1 cellular context compared by ENCODE assay signal in the genomic region with DNA sequence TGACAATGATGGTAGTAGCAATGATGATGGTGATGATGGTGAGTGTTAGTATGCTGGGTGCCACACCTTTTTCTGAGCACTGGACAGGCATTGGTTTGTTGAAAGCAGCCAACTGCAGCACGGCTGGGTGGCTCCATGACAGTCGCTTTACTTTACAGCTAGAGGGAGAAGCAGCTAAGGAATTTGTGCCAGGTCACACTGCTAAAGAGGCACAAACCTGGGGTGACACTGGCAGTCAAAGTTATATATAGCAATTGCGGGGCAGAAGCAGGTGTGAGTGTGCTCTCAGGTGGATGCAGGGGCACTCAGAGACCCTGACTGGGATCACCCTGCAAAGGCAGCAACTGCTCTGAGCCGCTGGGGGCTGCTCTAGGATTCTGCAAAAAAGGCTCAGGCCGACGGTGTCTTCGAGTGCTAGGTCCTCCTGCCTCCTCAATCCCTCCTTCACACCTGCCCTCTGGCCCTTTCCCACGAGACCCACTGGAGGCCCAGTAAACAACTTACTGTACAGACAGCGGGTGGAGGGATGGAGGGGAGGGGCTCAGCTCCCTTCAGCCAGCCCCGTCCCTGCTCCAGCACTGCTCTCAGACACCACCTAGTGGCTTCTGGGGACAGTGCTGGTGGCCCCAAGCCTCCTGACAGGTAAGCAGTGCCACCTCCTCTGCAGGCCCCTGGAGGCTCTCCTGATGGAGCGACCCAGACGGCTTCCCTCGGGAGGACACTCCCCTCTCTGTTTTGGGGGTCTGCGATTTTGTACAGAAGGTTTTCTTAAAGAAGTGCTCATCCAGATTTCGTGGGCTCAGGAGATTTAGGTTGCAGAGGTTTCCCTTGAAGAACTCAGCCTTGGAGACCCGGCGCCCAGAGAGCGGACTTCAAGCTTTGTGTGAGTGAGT.
TF ChIP-seq lines count a peak whose summit lies in the region.

No MANE protein-coding gene starts in this region.

TF ChIP-seq in HepG2, 621 proteins besides CTCF, POLR2A, EP300 and RAD21 (continued from another document and continues in another):
- TF ChIP-seq, protein P1, sequence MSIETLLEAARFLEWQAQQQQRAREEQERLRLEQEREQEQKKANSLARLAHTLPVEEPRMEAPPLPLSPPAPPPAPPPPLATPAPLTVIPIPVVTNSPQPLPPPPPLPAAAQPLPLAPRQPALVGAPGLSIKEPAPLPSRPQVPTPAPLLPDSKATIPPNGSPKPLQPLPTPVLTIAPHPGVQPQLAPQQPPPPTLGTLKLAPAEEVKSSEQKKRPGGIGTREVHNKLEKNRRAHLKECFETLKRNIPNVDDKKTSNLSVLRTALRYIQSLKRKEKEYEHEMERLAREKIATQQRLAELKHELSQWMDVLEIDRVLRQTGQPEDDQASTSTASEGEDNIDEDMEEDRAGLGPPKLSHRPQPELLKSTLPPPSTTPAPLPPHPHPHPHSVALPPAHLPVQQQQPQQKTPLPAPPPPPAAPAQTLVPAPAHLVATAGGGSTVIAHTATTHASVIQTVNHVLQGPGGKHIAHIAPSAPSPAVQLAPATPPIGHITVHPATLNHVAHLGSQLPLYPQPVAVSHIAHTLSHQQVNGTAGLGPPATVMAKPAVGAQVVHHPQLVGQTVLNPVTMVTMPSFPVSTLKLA (IDR thresholded peaks at IDR 0.05) = no peak
- TF ChIP-seq RXRB (CRISPR knock-in tag; IDR thresholded peaks at IDR 0.05; ENCODE audit: borderline replicate concordance) (peak; percentile 66), NKX3-1 (CRISPR knock-in tag; IDR thresholded peaks at IDR 0.05) (0 out of 2 replicates have a peak, but pooled peaks have one; percentile 58), ZNF329 (CRISPR knock-in tag; IDR thresholded peaks at IDR 0.05; ENCODE audit: low read depth) (no peak), YEATS4 (CRISPR knock-in tag; IDR thresholded peaks at IDR 0.05; ENCODE audit: borderline replicate concordance) (peak; percentile 68), RFX3 (CRISPR knock-in tag; IDR thresholded peaks at IDR 0.05) (no peak), BORCS8-MEF2B (CRISPR knock-in tag; IDR thresholded peaks at IDR 0.05) (peak; percentile 72; the same call in 1 of the 2 replicates), ZFP62 (CRISPR knock-in tag; IDR thresholded peaks at IDR 0.05) (no peak), MEF2D (CRISPR knock-in tag; IDR thresholded peaks at IDR 0.05) (peak; percentile 43; the same call in 1 of the 2 replicates), ATRX (CRISPR knock-in tag; IDR thresholded peaks at IDR 0.05; ENCODE audit: borderline replicate concordance) (no peak), SIX1 (CRISPR knock-in tag; IDR thresholded peaks at IDR 0.05; ENCODE audit: borderline replicate concordance) (no peak), HNRNPK (IDR thresholded peaks at IDR 0.05; ENCODE audit: low read depth, low read length, poor library complexity, severe bottlenecking) (no peak), RELA (CRISPR knock-in tag; IDR thresholded peaks at IDR 0.05) (no peak; the same call in 1 of the 2 replicates), GATAD1 (CRISPR knock-in tag; IDR thresholded peaks at IDR 0.05) (peak; percentile 75), TMF1 (CRISPR knock-in tag; IDR thresholded peaks at IDR 0.05; ENCODE audit: low read depth) (no peak), AKAP8 (CRISPR knock-in tag; IDR thresholded peaks at IDR 0.05) (peak; percentile 97), MATR3 (CRISPR knock-in tag; IDR thresholded peaks at IDR 0.05) (no peak), KMT2B (CRISPR knock-in tag; IDR thresholded peaks at IDR 0.05) (peak; percentile 51; the same call in 1 of the 2 replicates), ISX (CRISPR knock-in tag; conservative IDR thresholded peaks at IDR 0.05) (peak; percentile 42; the same call in 1 of the 2 replicates), ZKSCAN5 (CRISPR knock-in tag; IDR thresholded peaks at IDR 0.05) (no peak), CENPX (CRISPR knock-in tag; IDR thresholded peaks at IDR 0.05) (no peak), TAF15 (IDR thresholded peaks at IDR 0.05; ENCODE audit: low read depth, low read length, poor library complexity, severe bottlenecking) (no peak), ZFY (CRISPR knock-in tag; IDR thresholded peaks at IDR 0.05) (peak; percentile 75), ZNF367 (CRISPR knock-in tag; IDR thresholded peaks at IDR 0.05; ENCODE audit: borderline replicate concordance) (0 out of 2 replicates have a peak, but pooled peaks have one; percentile 0)
- TF ChIP-seq, protein P2, sequence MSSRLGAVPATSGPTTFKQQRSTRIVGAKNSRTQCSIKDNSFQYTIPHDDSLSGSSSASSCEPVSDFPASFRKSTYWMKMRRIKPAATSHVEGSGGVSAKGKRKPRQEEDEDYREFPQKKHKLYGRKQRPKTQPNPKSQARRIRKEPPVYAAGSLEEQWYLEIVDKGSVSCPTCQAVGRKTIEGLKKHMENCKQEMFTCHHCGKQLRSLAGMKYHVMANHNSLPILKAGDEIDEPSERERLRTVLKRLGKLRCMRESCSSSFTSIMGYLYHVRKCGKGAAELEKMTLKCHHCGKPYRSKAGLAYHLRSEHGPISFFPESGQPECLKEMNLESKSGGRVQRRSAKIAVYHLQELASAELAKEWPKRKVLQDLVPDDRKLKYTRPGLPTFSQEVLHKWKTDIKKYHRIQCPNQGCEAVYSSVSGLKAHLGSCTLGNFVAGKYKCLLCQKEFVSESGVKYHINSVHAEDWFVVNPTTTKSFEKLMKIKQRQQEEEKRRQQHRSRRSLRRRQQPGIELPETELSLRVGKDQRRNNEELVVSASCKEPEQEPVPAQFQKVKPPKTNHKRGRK (CRISPR knock-in tag; IDR thresholded peaks at IDR 0.05) = no peak
- TF ChIP-seq, protein P3, sequence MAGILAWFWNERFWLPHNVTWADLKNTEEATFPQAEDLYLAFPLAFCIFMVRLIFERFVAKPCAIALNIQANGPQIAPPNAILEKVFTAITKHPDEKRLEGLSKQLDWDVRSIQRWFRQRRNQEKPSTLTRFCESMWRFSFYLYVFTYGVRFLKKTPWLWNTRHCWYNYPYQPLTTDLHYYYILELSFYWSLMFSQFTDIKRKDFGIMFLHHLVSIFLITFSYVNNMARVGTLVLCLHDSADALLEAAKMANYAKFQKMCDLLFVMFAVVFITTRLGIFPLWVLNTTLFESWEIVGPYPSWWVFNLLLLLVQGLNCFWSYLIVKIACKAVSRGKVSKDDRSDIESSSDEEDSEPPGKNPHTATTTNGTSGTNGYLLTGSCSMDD (CRISPR knock-in tag; IDR thresholded peaks at IDR 0.05) = 0 out of 2 replicates have a peak, but pooled peaks have one; percentile 20
- TF ChIP-seq, protein P4, sequence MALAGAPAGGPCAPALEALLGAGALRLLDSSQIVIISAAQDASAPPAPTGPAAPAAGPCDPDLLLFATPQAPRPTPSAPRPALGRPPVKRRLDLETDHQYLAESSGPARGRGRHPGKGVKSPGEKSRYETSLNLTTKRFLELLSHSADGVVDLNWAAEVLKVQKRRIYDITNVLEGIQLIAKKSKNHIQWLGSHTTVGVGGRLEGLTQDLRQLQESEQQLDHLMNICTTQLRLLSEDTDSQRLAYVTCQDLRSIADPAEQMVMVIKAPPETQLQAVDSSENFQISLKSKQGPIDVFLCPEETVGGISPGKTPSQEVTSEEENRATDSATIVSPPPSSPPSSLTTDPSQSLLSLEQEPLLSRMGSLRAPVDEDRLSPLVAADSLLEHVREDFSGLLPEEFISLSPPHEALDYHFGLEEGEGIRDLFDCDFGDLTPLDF (CRISPR knock-in tag; IDR thresholded peaks at IDR 0.05) = peak; percentile 73; the same call in 1 of the 2 replicates
- TF ChIP-seq, protein P5, sequence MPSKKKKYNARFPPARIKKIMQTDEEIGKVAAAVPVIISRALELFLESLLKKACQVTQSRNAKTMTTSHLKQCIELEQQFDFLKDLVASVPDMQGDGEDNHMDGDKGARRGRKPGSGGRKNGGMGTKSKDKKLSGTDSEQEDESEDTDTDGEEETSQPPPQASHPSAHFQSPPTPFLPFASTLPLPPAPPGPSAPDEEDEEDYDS (CRISPR knock-in tag; IDR thresholded peaks at IDR 0.05) = peak; percentile 56; the same call in 1 of the 2 replicates
- TF ChIP-seq, protein P6, sequence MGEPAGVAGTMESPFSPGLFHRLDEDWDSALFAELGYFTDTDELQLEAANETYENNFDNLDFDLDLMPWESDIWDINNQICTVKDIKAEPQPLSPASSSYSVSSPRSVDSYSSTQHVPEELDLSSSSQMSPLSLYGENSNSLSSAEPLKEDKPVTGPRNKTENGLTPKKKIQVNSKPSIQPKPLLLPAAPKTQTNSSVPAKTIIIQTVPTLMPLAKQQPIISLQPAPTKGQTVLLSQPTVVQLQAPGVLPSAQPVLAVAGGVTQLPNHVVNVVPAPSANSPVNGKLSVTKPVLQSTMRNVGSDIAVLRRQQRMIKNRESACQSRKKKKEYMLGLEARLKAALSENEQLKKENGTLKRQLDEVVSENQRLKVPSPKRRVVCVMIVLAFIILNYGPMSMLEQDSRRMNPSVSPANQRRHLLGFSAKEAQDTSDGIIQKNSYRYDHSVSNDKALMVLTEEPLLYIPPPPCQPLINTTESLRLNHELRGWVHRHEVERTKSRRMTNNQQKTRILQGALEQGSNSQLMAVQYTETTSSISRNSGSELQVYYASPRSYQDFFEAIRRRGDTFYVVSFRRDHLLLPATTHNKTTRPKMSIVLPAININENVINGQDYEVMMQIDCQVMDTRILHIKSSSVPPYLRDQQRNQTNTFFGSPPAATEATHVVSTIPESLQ (CRISPR knock-in tag; conservative IDR thresholded peaks at IDR 0.05) = no peak
- TF ChIP-seq, protein P7, sequence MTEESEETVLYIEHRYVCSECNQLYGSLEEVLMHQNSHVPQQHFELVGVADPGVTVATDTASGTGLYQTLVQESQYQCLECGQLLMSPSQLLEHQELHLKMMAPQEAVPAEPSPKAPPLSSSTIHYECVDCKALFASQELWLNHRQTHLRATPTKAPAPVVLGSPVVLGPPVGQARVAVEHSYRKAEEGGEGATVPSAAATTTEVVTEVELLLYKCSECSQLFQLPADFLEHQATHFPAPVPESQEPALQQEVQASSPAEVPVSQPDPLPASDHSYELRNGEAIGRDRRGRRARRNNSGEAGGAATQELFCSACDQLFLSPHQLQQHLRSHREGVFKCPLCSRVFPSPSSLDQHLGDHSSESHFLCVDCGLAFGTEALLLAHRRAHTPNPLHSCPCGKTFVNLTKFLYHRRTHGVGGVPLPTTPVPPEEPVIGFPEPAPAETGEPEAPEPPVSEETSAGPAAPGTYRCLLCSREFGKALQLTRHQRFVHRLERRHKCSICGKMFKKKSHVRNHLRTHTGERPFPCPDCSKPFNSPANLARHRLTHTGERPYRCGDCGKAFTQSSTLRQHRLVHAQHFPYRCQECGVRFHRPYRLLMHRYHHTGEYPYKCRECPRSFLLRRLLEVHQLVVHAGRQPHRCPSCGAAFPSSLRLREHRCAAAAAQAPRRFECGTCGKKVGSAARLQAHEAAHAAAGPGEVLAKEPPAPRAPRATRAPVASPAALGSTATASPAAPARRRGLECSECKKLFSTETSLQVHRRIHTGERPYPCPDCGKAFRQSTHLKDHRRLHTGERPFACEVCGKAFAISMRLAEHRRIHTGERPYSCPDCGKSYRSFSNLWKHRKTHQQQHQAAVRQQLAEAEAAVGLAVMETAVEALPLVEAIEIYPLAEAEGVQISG (CRISPR knock-in tag; IDR thresholded peaks at IDR 0.05) = peak; percentile 91
- TF ChIP-seq, protein P8, sequence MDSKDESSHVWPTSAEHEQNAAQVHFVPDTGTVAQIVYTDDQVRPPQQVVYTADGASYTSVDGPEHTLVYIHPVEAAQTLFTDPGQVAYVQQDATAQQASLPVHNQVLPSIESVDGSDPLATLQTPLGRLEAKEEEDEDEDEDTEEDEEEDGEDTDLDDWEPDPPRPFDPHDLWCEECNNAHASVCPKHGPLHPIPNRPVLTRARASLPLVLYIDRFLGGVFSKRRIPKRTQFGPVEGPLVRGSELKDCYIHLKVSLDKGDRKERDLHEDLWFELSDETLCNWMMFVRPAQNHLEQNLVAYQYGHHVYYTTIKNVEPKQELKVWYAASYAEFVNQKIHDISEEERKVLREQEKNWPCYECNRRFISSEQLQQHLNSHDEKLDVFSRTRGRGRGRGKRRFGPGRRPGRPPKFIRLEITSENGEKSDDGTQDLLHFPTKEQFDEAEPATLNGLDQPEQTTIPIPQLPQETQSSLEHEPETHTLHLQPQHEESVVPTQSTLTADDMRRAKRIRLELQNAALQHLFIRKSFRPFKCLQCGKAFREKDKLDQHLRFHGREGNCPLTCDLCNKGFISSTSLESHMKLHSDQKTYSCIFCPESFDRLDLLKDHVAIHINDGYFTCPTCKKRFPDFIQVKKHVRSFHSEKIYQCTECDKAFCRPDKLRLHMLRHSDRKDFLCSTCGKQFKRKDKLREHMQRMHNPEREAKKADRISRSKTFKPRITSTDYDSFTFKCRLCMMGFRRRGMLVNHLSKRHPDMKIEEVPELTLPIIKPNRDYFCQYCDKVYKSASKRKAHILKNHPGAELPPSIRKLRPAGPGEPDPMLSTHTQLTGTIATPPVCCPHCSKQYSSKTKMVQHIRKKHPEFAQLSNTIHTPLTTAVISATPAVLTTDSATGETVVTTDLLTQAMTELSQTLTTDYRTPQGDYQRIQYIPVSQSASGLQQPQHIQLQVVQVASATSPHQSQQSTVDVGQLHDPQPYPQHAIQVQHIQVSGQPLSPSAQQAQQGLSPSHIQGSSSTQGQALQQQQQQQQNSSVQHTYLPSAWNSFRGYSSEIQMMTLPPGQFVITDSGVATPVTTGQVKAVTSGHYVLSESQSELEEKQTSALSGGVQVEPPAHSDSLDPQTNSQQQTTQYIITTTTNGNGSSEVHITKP (CRISPR knock-in tag; IDR thresholded peaks at IDR 0.05; ENCODE audit: low read depth) = peak; percentile 91
- TF ChIP-seq, protein P9, sequence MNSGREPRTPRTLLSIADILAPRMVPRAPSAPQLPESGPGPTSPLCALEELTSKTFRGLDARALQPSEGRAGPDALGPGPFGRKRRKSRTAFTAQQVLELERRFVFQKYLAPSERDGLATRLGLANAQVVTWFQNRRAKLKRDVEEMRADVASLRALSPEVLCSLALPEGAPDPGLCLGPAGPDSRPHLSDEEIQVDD (CRISPR knock-in tag; IDR thresholded peaks at IDR 0.05; ENCODE audit: borderline replicate concordance) = no peak
- TF ChIP-seq, protein P10, sequence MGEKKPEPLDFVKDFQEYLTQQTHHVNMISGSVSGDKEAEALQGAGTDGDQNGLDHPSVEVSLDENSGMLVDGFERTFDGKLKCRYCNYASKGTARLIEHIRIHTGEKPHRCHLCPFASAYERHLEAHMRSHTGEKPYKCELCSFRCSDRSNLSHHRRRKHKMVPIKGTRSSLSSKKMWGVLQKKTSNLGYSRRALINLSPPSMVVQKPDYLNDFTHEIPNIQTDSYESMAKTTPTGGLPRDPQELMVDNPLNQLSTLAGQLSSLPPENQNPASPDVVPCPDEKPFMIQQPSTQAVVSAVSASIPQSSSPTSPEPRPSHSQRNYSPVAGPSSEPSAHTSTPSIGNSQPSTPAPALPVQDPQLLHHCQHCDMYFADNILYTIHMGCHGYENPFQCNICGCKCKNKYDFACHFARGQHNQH (CRISPR knock-in tag; IDR thresholded peaks at IDR 0.05) = peak; percentile 74; the same call in 1 of the 2 replicates
